8 cellular contexts compared by ENCODE assay signal in the genomic region with DNA sequence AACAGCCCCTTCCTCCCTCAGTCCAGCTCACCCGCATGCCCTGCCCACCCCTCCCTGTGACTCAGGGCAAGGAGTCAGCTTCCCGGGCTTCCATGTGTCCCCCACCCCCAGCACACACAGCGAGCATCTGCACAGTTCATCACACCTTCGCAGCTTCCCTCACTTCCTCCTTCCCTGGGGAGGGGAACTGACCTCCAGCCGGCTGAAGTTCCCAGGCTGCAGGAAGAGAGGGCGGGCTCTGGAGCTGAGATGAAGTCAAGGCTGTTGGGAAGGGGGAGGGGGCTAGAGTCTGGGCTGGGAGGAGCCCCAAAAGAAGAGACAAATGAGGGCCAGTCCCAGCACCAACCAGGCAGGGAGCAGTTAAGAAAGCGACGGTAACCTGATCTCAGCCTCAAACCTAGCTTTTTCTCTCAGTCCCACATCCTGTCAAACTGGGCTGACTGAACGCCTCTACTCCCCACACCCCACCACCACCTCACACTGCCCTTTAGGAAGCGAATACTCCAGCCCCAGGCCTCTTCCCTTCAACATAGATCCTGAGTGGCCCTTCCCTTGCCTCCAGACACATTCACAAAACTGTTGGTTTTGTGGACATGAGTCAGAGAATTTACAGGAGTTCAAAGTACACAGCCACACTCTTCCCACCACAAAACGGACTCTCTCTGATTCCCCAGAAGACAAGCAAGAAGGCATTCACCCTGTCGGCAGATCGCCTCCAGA. TPM values are rescaled to one million over a fixed set of nuclear protein-coding genes. Genes with fewer than 3 reads are reported as not detected.
DNase-seq lines count a peak whose midpoint lies in the region; ATAC-seq and TF ChIP-seq lines count a peak whose summit lies in the region.

No MANE protein-coding gene starts in this region.

- H4K20me1 ChIP-seq in IMR-90 (ENCODE audit: insufficient read depth, low read length) = peaks cover 50% of the 10 kb centered on the region

- no peak for TF ChIP-seq EP300 in sigmoid colon (IDR thresholded peaks at IDR 0.05)

- peak overlapping the region; percentile 77 to 93 (median 86) for H3K4me3 Mint-ChIP-seq in brain

- H3K79me1 ChIP-seq in IMR-90 (ENCODE audit: low read depth in 1 of 2, low read length in 2 of 2) = peaks cover 8 to 58% of the 10 kb centered on the region in 2 experiments; a peak in 3 of 4 replicates

- H3K9ac ChIP-seq in IMR-90 (ENCODE audit: low read depth, low read length) = peak overlapping the region; percentile 86

- POLR2A ChIA-PET in IMR-90 (lab: Charles Lee; ENCODE audit: unreplicated experiment) = interaction anchor here (0.6 to 1.5 kb wide), 4 partner anchors 30 to 311 kb away, joined by 3 to 9 read pairs (median 4); partner anchors contain the start of genes CTTNBP2NL and MOV10

- no TSS peak for BruUV-seq in IMR-90 (replicated peaks; lab: Mats Ljungman, UMichigan)

- peak overlapping the region; percentile 86 for H3K23ac ChIP-seq in IMR-90 (ENCODE audit: low read depth, low read length)

- H2BK15ac ChIP-seq in IMR-90 (ENCODE audit: low read depth, low read length) = peak overlapping the region; percentile 35; the same call in 1 of the 3 replicates

- WGBS in IMR-90 (ENCODE audit: extremely low coverage in 2 of 2, insufficient read length in 1 of 2), 2 experiments = no CpG with 5 or more reads among the region's 13 CpGs
- 1 to 6% methylated on average over 13 of the region's 13 CpGs for WGBS in sigmoid colon, 2 donors

- H3K4me1 Mint-ChIP-seq in brain = peaks cover 70% of the 10 kb centered on the region

- H3K9me1 ChIP-seq in IMR-90 (ENCODE audit: insufficient read depth, low read length) = peaks cover 13% of the 10 kb centered on the region; the same call in 1 of the 2 replicates

- no peak for TF ChIP-seq RAD21 in IMR-90 (IDR thresholded peaks at IDR 0.05; ENCODE audit: low read length)

- H3K4me2 ChIP-seq in IMR-90 (ENCODE audit: low read depth, low read length) = peak overlapping the region; percentile 89

- no peak for TF ChIP-seq CTCF in IMR-90 (conservative IDR thresholded peaks at IDR 0.05; ENCODE audit: low read depth, low read length)
- TF ChIP-seq CTCF in brain (conservative IDR thresholded peaks at IDR 0.05) = no peak
- TF ChIP-seq CTCF in sigmoid colon (IDR thresholded peaks at IDR 0.05) = no peak

- H3K36me3 ChIP-seq in IMR-90 (ENCODE audit: control insufficient read depth, insufficient read depth, low read length) (peaks cover 25% of the 10 kb centered on the region), SJCRH30 (peaks cover 14% of the 10 kb centered on the region), sigmoid colon (peaks cover 0 to 26% (median 3%) of the 10 kb centered on the region in 4 donors)

- H2AFZ ChIP-seq in IMR-90 (replicated peaks; ENCODE audit: low read length, poor library complexity) = peak overlapping the region; percentile 66

- intact Hi-C loops in IMR-90 (cut with micrococcal nuclease) (loop anchor here (5.0 to 10.0 kb wide), 2 partner anchors 188 to 240 kb away; no protein-coding TSS in a partner anchor), sigmoid colon (cut with DNase I) (loop anchor here (5.0 kb wide), 2 partner anchors 203 to 238 kb away; no protein-coding TSS in a partner anchor)

- peak overlapping the region; percentile 44 for H3K18ac ChIP-seq in IMR-90 (ENCODE audit: low read depth, low read length)

- H3K27ac ChIP-seq in IMR-90 (ENCODE audit: insufficient read depth, low read length) (peak overlapping the region; percentile 79), SJCRH30 (peak overlapping the region; percentile 51; the same call in 1 of the 2 replicates), sigmoid colon (peak overlapping the region; percentile 98 to 99 (median 98))

- peak overlapping the region; percentile 87 to 96 (median 94) for H3K27ac Mint-ChIP-seq in brain

- peak overlapping the region; percentile 78 for H4K91ac ChIP-seq in IMR-90 (ENCODE audit: insufficient read depth, low read depth, low read length)

- ATAC-seq in activated CD4-positive, CD25-positive, alpha-beta regulatory T cell treated with anti-CD3 and anti-CD28 coated beads, Interleukin-2, amount 50 U/mL, for 24 hours = peak; percentile 40 to 46
- peak; percentile 64 for ATAC-seq in GM21723 (IDR thresholded peaks at IDR 0.05; ENCODE audit: unreplicated experiment)
- peak; percentile 67 for ATAC-seq in IMR-90 (ENCODE audit: low read depth)

- peak overlapping the region; percentile 1 to 77; a peak in 3 of 4 replicates for H4K8ac ChIP-seq in IMR-90 (ENCODE audit: low read depth in 2 of 2, low read length in 2 of 2)

- H2BK120ac ChIP-seq in IMR-90 (ENCODE audit: low read depth, low read length) = peak overlapping the region; percentile 56

- TF ChIP-seq POLR2A in IMR-90 (IDR thresholded peaks at IDR 0.05; ENCODE audit: low read depth, low read length) (peak; percentile 64), sigmoid colon (IDR thresholded peaks at IDR 0.05) (peak; percentile 22 to 53)

- DNase-seq in activated CD4-positive, CD25-positive, alpha-beta regulatory T cell treated with anti-CD3 and anti-CD28 coated beads, Interleukin-2, amount 50 U/mL, for 72 hours = no peak
- DNase-seq in IMR-90 (peak; percentile 96), SJCRH30 (peak; percentile 95 to 97), iPS DF 19.7 (ENCODE audit: low read depth, low spot score) (peak; percentile 96), sigmoid colon (peak; percentile 97)

- H4K5ac ChIP-seq in IMR-90 (ENCODE audit: low read depth, low read length) = peak overlapping the region; percentile 9

- H3K9me3 ChIP-seq in IMR-90 (ENCODE audit: control insufficient read depth, insufficient read depth, low read length) (no peaks in the 10 kb centered on the region), SJCRH30 (replicated peaks) (no peaks in the 10 kb centered on the region), sigmoid colon (no peaks in the 10 kb centered on the region)

- H3K4me3 ChIP-seq in IMR-90 (ENCODE audit: insufficient read depth, low read depth, low read length) (peak overlapping the region; percentile 84), SJCRH30 (peak overlapping the region; percentile 91), sigmoid colon (peak overlapping the region; percentile 94 to 100 (median 97))

- peaks cover 26% of the 10 kb centered on the region for H3K27me3 Mint-ChIP-seq in brain

- dilution Hi-C loops in IMR-90 (cut with HindIII; ENCODE audit: low sequenced_read_pairs, unreplicated experiment) = no loop called here

- peak overlapping the region; percentile 84 for H3K4ac ChIP-seq in IMR-90 (ENCODE audit: low read depth, low read length)

- H3K14ac ChIP-seq in IMR-90 (replicated peaks; ENCODE audit: low read depth, low read length) = peak overlapping the region; percentile 86

- peak overlapping the region; percentile 98 for H2AK9ac ChIP-seq in IMR-90 (replicated peaks; ENCODE audit: low read depth, low read length, poor library complexity)

- H2BK5ac ChIP-seq in IMR-90 (ENCODE audit: low read depth, low read length, poor library complexity, severe bottlenecking) = peak overlapping the region; percentile 90

- peaks cover 9% of the 10 kb centered on the region for H3K36me3 Mint-ChIP-seq in brain

- peak overlapping the region; percentile 5; the same call in 1 of the 2 replicates for H2BK20ac ChIP-seq in IMR-90 (ENCODE audit: low read depth, low read length)

- peaks cover 0 to 4% (median 0%) of the 10 kb centered on the region in 5 experiments for H3K9me3 Mint-ChIP-seq in brain

- in situ Hi-C loops in IMR-90 (cut with MboI; ENCODE audit: low sequenced_read_pairs) = loop anchor here (5.0 to 25.0 kb wide), 3 partner anchors 200 to 982 kb away; partner anchors contain the start of gene WNT2B

- peak overlapping the region; percentile 88 for H2AK5ac ChIP-seq in IMR-90 (ENCODE audit: low read depth, low read length)

- H3K56ac ChIP-seq in IMR-90 (ENCODE audit: extremely low read depth, insufficient read depth, low read length) = peak overlapping the region; percentile 90

- H3K27me3 ChIP-seq in IMR-90 (ENCODE audit: control insufficient read depth, insufficient read depth, low read length) (no peaks in the 10 kb centered on the region), SJCRH30 (no peaks in the 10 kb centered on the region), sigmoid colon (no peaks in the 10 kb centered on the region)

- CTCF ChIA-PET in IMR-90 (lab: Yijun Ruan, JAX) = interaction anchor here (0.5 to 1.3 kb wide), 5 partner anchors 11 to 88 kb away, joined by 3 to 5 read pairs (median 4); partner anchors contain the start of gene MOV10

- H3K4me1 ChIP-seq in IMR-90 (ENCODE audit: control insufficient read depth, insufficient read depth, low read length) (peaks cover 29% of the 10 kb centered on the region), SJCRH30 (peaks cover 31% of the 10 kb centered on the region), sigmoid colon (peaks cover 0 to 66% (median 62%) of the 10 kb centered on the region in 4 donors)

TF ChIP-seq in IMR-90, 13 proteins besides CTCF, POLR2A, EP300 and RAD21 (continues in another document):
- no peak for TF ChIP-seq CHD1 (IDR thresholded peaks at IDR 0.05; ENCODE audit: low read depth, low read length)
- TF ChIP-seq FOS (IDR thresholded peaks at IDR 0.05; ENCODE audit: low read depth, low read length) = peak; percentile 46

RNA-seq across cellular contexts. Expression of gene RHOC, which starts 1.9 kb away (rescaled TPM):
- 699 and 764 TPM in 2 replicates for total RNA-seq in IMR-90 (2012; rRNA removed)
- polyA plus RNA-seq in IMR-90 (2012; rRNA removed) = 839 and 1,049 TPM in 2 replicates
- 1,262 and 1,322 TPM in 2 replicates for polyA plus RNA-seq in IMR-90 (2012; cell fraction: cytosol; rRNA removed)
- 415 and 485 TPM in 2 replicates for polyA plus RNA-seq in IMR-90 (2012; cell fraction: nucleus; rRNA removed; ENCODE audit: low replicate concordance)
- 72.4 and 87.5 TPM in 2 replicates for total RNA-seq in SJCRH30 (2014; rRNA removed; shearing (Covaris generic))
- polyA plus RNA-seq in brain (ENCODE audit: insufficient read depth, low read depth, low replicate concordance) = 132 TPM
- total RNA-seq in sigmoid colon = 100 to 1,000 TPM; 181 to 244 (median 192) TPM
- 1,000 to 10,000 TPM in 1 of 3 donors, 100 to 1,000 TPM in 2; 443 to 1,259 (median 789) TPM for polyA plus RNA-seq in sigmoid colon

RNA-seq across cellular contexts. Expression of gene PPM1J, which starts 10.1 kb away (rescaled TPM):
- total RNA-seq in IMR-90 (2012; rRNA removed) (1.4 and 1.8 TPM in 2 replicates), sigmoid colon (1 to 10 TPM in 3 of 4 donors, under 1 TPM in 1; 0.36 to 1.6 (median 1.4) TPM)
- polyA plus RNA-seq in IMR-90 (2012; rRNA removed) (2.4 and 2.8 TPM in 2 replicates), brain (ENCODE audit: insufficient read depth, low read depth, low replicate concordance) (1.6 TPM), sigmoid colon (1 to 10 TPM in 1 of 3 donors, under 1 TPM in 2; 0.60 to 2.5 (median 0.92) TPM)
- polyA plus RNA-seq in IMR-90 (2012; cell fraction: cytosol; rRNA removed) = 2.1 and 3.2 TPM in 2 replicates
- 6.2 and 9.1 TPM in 2 replicates for polyA plus RNA-seq in IMR-90 (2012; cell fraction: nucleus; rRNA removed; ENCODE audit: low replicate concordance)
- 0.85 and 1.2 TPM in 2 replicates for total RNA-seq in SJCRH30 (2014; rRNA removed; shearing (Covaris generic))

RNA-seq across cellular contexts. Expression of gene MOV10, which starts 30.6 kb away (rescaled TPM):
- total RNA-seq in IMR-90 (2012; rRNA removed) (33.9 and 36.7 TPM in 2 replicates), sigmoid colon (10 to 100 TPM; 16.5 to 43.8 (median 22.3) TPM)
- polyA plus RNA-seq in IMR-90 (2012; rRNA removed) (102 and 103 TPM in 2 replicates), brain (ENCODE audit: insufficient read depth, low read depth, low replicate concordance) (25.7 TPM), sigmoid colon (10 to 100 TPM; 28.8 to 60.1 (median 34.2) TPM)
- 69.6 and 70.1 TPM in 2 replicates for polyA plus RNA-seq in IMR-90 (2012; cell fraction: cytosol; rRNA removed)
- 312 and 411 TPM in 2 replicates for polyA plus RNA-seq in IMR-90 (2012; cell fraction: nucleus; rRNA removed; ENCODE audit: low replicate concordance)
- 35.4 and 45.7 TPM in 2 replicates for total RNA-seq in SJCRH30 (2014; rRNA removed; shearing (Covaris generic))
